In genomic region chr19:17304386-17305047, GRCh38 we compare ENCODE assay signal across 9 cellular contexts. TPM values are rescaled to one million over a fixed set of nuclear protein-coding genes. Genes with fewer than 3 reads are reported as not detected.
DNase-seq lines count a peak whose midpoint lies in the region; ATAC-seq and TF ChIP-seq lines count a peak whose summit lies in the region.
"Had no signal": no experiment of that assay in that cellular context is flagged by ENCODE, and none has a peak within 500 bp of the region (broad histone marks: within the 10 kb centered on the region; RNA-seq: fewer than 3 reads in every experiment).

No MANE protein-coding gene starts in this region.

- H3K4me3 ChIP-seq in spleen: no peak overlapping the region
- H3K4me3 ChIP-seq: cardiac muscle cell had no signal

- DNase-seq in NCI-H2029 treated with DMSO at 0.1 percent for 48 hours (lab: John Stamatoyannopoulos, UW) (peak; percentile 45), NCI-H2029 (lab: John Stamatoyannopoulos, UW) (no peak), T-cell (no peak), glutamatergic neuron (no peak), spleen (no peak), GM19238 (ENCODE audit: insufficient read length, low spot score) (no peak)

- H3K4me3 Mint-ChIP-seq in T-cell (peak overlapping the region; percentile 80 to 89 (median 85)), glutamatergic neuron (ENCODE audit: unreplicated experiment) (peak overlapping the region; percentile 94)

- peaks cover 31 to 82% (median 56%) of the 10 kb centered on the region in 6 donors for H3K4me1 ChIP-seq in spleen

- H3K27me3 ChIP-seq in spleen (replicated peaks in 1 of 7): no peaks in the 10 kb centered on the region
- H3K27me3 ChIP-seq: cardiac muscle cell had no signal

- TF ChIP-seq POLR2A in spleen (IDR thresholded peaks at IDR 0.05): no peak

- POLR2A ChIA-PET in T-cell (lab: Charles Lee): interaction anchor here in 1 of 2 donors (1.1 kb wide), 1 partner anchor 37 kb away, joined by 6 read pairs; the partner anchor contains the start of gene BABAM1

- peaks cover 0 to 20% (median 7%) of the 10 kb centered on the region in 6 donors for H3K36me3 ChIP-seq in spleen
- H3K36me3 ChIP-seq: cardiac muscle cell had no signal

- ATAC-seq in T-cell (replicated peaks in 1 of 4) (no peak), GM18498 (IDR thresholded peaks at IDR 0.05; ENCODE audit: unreplicated experiment) (no peak), HG02759 (IDR thresholded peaks at IDR 0.05; ENCODE audit: unreplicated experiment) (no peak)

- H3K9me3 Mint-ChIP-seq in T-cell: no peaks in the 10 kb centered on the region
- peaks cover 25% of the 10 kb centered on the region for H3K9me3 Mint-ChIP-seq in glutamatergic neuron (ENCODE audit: unreplicated experiment)

- H3K27me3 Mint-ChIP-seq in T-cell (no peaks in the 10 kb centered on the region), glutamatergic neuron (ENCODE audit: unreplicated experiment) (peaks cover 14% of the 10 kb centered on the region)

- TF ChIP-seq CTCF in glutamatergic neuron (IDR thresholded peaks at IDR 0.05; ENCODE audit: partially characterized antibody, unreplicated experiment): no peak
- TF ChIP-seq CTCF in spleen (IDR thresholded peaks at IDR 0.05 in 8 of 11, conservative IDR thresholded peaks at IDR 0.05 in 3 of 11): no peak

- H3K4me1 Mint-ChIP-seq in T-cell (peaks cover 37 to 51% (median 42%) of the 10 kb centered on the region in 3 donors), glutamatergic neuron (ENCODE audit: low read depth, unreplicated experiment) (peaks cover 26% of the 10 kb centered on the region)

- H3K9me3 ChIP-seq in spleen: no peaks in the 10 kb centered on the region

- intact Hi-C loops in spleen (cut with DNase I; ENCODE audit: low total_unique reads): no loop called here

- H3K27ac ChIP-seq in spleen: peak overlapping the region in 7 of 8 donors; percentile 90 to 97 (median 93)
- H3K27ac ChIP-seq: cardiac muscle cell had no signal

- WGBS in spleen, 5 donors: 74 to 83% (median 79%) methylated on average over 10 to 11 of the region's 11 CpGs

- H3K36me3 Mint-ChIP-seq in T-cell (no peaks in the 10 kb centered on the region), glutamatergic neuron (ENCODE audit: unreplicated experiment) (no peaks in the 10 kb centered on the region)

- H3K27ac Mint-ChIP-seq in T-cell (peak overlapping the region; percentile 89 to 94), glutamatergic neuron (ENCODE audit: unreplicated experiment) (peak overlapping the region; percentile 93)

- CTCF ChIA-PET in T-cell (lab: Charles Lee): interaction anchor here in 1 of 2 donors (0.5 to 1.1 kb wide), 5 partner anchors 7 to 234 kb away, joined by 3 to 7 read pairs (median 4); no protein-coding TSS in a partner anchor

RNA-seq across cellular contexts. Expression of gene MRPL34, which starts 1.2 kb away (rescaled TPM):
- total RNA-seq in T-cell: 10 to 100 TPM; 37.6 to 87.0 (median 69.3) TPM
- total RNA-seq in glutamatergic neuron (ENCODE audit: unreplicated experiment): 80.7 TPM
- total RNA-seq in spleen: 10 to 100 TPM; 37.5 to 93.2 (median 57.8) TPM
- 100 to 1,000 TPM in 2 of 3 donors, 10 to 100 TPM in 1; 95.4 to 153 (median 152) TPM for polyA plus RNA-seq in spleen

RNA-seq across cellular contexts. Expression of gene ABHD8, which starts 1.3 kb away (rescaled TPM):
- 10 to 100 TPM in 3 of 5 donors, 1 to 10 TPM in 2; 5.3 to 12.4 (median 11.3) TPM for total RNA-seq in T-cell
- 14.1 TPM for total RNA-seq in glutamatergic neuron (ENCODE audit: unreplicated experiment)
- total RNA-seq in spleen: 10 to 100 TPM in 5 of 7 donors, 1 to 10 TPM in 2; 7.7 to 18.7 (median 13.2) TPM
- polyA plus RNA-seq in spleen: 10 to 100 TPM in 1 of 3 donors, 1 to 10 TPM in 2; 6.5 to 12.6 (median 7.9) TPM

RNA-seq across cellular contexts. Expression of gene DDA1, which starts 4.8 kb away (rescaled TPM):
- 10 to 100 TPM; 37.3 to 51.7 (median 42.0) TPM for total RNA-seq in T-cell
- total RNA-seq in glutamatergic neuron (ENCODE audit: unreplicated experiment): 81.2 TPM
- total RNA-seq in spleen: 10 to 100 TPM; 10.5 to 25.6 (median 22.4) TPM
- polyA plus RNA-seq in spleen: 10 to 100 TPM; 28.7 to 42.2 (median 37.7) TPM

RNA-seq across cellular contexts. Expression of gene ANKLE1, which starts 22.8 kb away (rescaled TPM):
- total RNA-seq in T-cell (1 to 10 TPM in 4 of 5 donors, under 1 TPM in 1; 0.93 to 6.5 (median 2.9) TPM), glutamatergic neuron (ENCODE audit: unreplicated experiment) (9.3 TPM), spleen (1 to 10 TPM; 1.9 to 5.0 (median 3.1) TPM)
- 1 to 10 TPM; 2.2 to 4.3 (median 2.4) TPM for polyA plus RNA-seq in spleen

RNA-seq across cellular contexts. Expression of gene ANO8, which starts 30.1 kb away (rescaled TPM):
- total RNA-seq in T-cell: 10 to 100 TPM; 18.3 to 27.4 (median 24.9) TPM
- 98.8 TPM for total RNA-seq in glutamatergic neuron (ENCODE audit: unreplicated experiment)
- 10 to 100 TPM in 2 of 7 donors, 1 to 10 TPM in 5; 6.5 to 12.0 (median 9.4) TPM for total RNA-seq in spleen
- 1 to 10 TPM; 1.1 to 4.4 (median 1.5) TPM for polyA plus RNA-seq in spleen
